In the genomic region with DNA sequence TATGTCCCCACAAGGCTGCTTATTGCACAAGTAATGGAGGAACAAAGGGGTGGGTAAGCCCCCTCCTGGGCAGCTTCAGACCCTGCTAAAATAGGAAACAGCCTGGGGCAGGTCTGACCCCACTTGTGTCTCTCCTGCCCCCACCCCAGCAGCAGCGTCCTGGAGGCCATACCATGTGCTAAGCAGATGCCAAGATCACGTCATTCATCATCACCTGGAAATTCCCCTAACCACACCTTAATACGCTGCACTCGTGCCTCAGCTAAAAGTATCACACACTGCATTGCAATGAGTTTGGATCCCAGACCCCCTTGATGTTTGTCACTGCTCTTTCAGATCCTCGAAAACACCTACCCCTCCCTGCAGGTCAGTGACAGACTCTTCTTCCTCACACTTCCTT, we compare ENCODE assay signal across 14 cellular contexts. TPM values are rescaled to one million over a fixed set of nuclear protein-coding genes. Genes with fewer than 3 reads are reported as not detected.
DNase-seq lines count a peak whose midpoint lies in the region; ATAC-seq and TF ChIP-seq lines count a peak whose summit lies in the region.
"Had no signal": no experiment of that assay in that cellular context is flagged by ENCODE, and none has a peak within 500 bp of the region (broad histone marks: within the 10 kb centered on the region; RNA-seq: fewer than 3 reads in every experiment).

No MANE protein-coding gene starts in this region.

- no peak overlapping the region for H3K4me3 ChIP-seq in CD4-positive, alpha-beta memory T cell (ENCODE audit: low read length in 2 of 2)
- no peak overlapping the region for H3K4me3 ChIP-seq in RWPE2 (ENCODE audit: severe bottlenecking)
- no peak overlapping the region for H3K4me3 ChIP-seq in hepatocyte
- H3K4me3 ChIP-seq in uterus = no peak overlapping the region
- no peak overlapping the region for H3K4me3 ChIP-seq in tibial nerve

- POLR2A ChIA-PET in CD4-positive, alpha-beta memory T cell (lab: Charles Lee; ENCODE audit: partially characterized antibody) = no interaction called here

- DNase-seq in CD4-positive, alpha-beta memory T cell = peak in 3 of 5 donors; percentile 3 to 53 (median 21)
- DNase-seq in GM13977 (ENCODE audit: low spot score) (peak; percentile 53), RWPE2 (ENCODE audit: low spot score) (no peak), hepatocyte (ENCODE audit: low spot score) (peak; percentile 25), hippocampal formation (lab: John Stamatoyannopoulos, UW) (no peak), NOMO-1 treated with DMSO at 0.1 percent for 48 hours (lab: John Stamatoyannopoulos, UW; ENCODE audit: unreplicated experiment) (no peak), uterus (no peak), tibial nerve (ENCODE audit: low spot score in 2 of 2) (no peak)
- DNase-seq: cerebellar nuclear complex, NCI-H187 treated with DMSO at 0.1 percent for 48 hours had no signal

- ATAC-seq in RWPE2 (ENCODE audit: low read depth) = peak; percentile 42; the same call in 2 of the 3 replicates

- H3K4me1 Mint-ChIP-seq in CD4-positive, alpha-beta memory T cell = peaks cover 4 to 10% (median 7%) of the 10 kb centered on the region in 4 donors

- TF ChIP-seq POLR2A in uterus (IDR thresholded peaks at IDR 0.05) (no peak), tibial nerve (IDR thresholded peaks at IDR 0.05) (no peak)

- H3K27me3 Mint-ChIP-seq in CD4-positive, alpha-beta memory T cell = peaks cover 2 to 3% of the 10 kb centered on the region in 2 donors

- peak overlapping the region in 1 of 8 donors; percentile 11 for H3K4me3 Mint-ChIP-seq in CD4-positive, alpha-beta memory T cell
- H3K4me3 Mint-ChIP-seq: CD8-positive, alpha-beta memory T cell; natural killer cell treated with Interleukin-12 subunit alpha and Interleukin-12 subunit beta and Interleukin-15 and Interleukin-18, amount 100 ng/mL, for 72 hours had no signal

- H3K79me2 ChIP-seq in hepatocyte = no peaks in the 10 kb centered on the region

- CTCF ChIA-PET in CD4-positive, alpha-beta memory T cell (lab: Charles Lee; ENCODE audit: partially characterized antibody) = no interaction called here

- H3K36me3 Mint-ChIP-seq in CD4-positive, alpha-beta memory T cell = no peaks in the 10 kb centered on the region
- H3K36me3 Mint-ChIP-seq: CD8-positive, alpha-beta memory T cell; natural killer cell treated with Interleukin-12 subunit alpha and Interleukin-12 subunit beta and Interleukin-15 and Interleukin-18, amount 100 ng/mL, for 72 hours had no signal

- in situ Hi-C loops in GM13977 (cut with MboI; ENCODE audit: low pct_unique_long_range_greater_than_20kb, low sequenced_read_pairs, unreplicated experiment) = no loop called here

- H3K4me2 ChIP-seq in hepatocyte = no peak overlapping the region

- no peak for TF ChIP-seq EP300 in tibial nerve (IDR thresholded peaks at IDR 0.05)

- WGBS in hepatocyte (ENCODE audit: low lambda C conversion rate, missing lambda C conversion rate) = 36% methylated on average over 5 of the region's 5 CpGs
- WGBS in tibial nerve, 2 donors = 45 to 48% methylated on average over 5 of the region's 5 CpGs

- no peaks in the 10 kb centered on the region for H3K36me3 ChIP-seq in CD4-positive, alpha-beta memory T cell (ENCODE audit: insufficient read depth, low read length)
- H3K36me3 ChIP-seq in RWPE2 (ENCODE audit: low read depth) (no peaks in the 10 kb centered on the region), hepatocyte (replicated peaks; ENCODE audit: insufficient read depth, low read depth) (no peaks in the 10 kb centered on the region), uterus (no peaks in the 10 kb centered on the region), tibial nerve (no peaks in the 10 kb centered on the region)

- peak overlapping the region in 3 of 7 donors; percentile 32 to 72 (median 72) for H3K27ac Mint-ChIP-seq in CD4-positive, alpha-beta memory T cell
- H3K27ac Mint-ChIP-seq: natural killer cell treated with Interleukin-12 subunit alpha and Interleukin-12 subunit beta and Interleukin-15 and Interleukin-18, amount 100 ng/mL, for 72 hours had no signal

- H3K4me1 ChIP-seq in CD4-positive, alpha-beta memory T cell (ENCODE audit: insufficient read depth, low read length) = no peaks in the 10 kb centered on the region
- no peaks in the 10 kb centered on the region for H3K4me1 ChIP-seq in RWPE2 (ENCODE audit: insufficient read depth, poor library complexity, severe bottlenecking)
- H3K4me1 ChIP-seq in hepatocyte (ENCODE audit: insufficient read depth) = peaks cover 7% of the 10 kb centered on the region
- H3K4me1 ChIP-seq in uterus = no peaks in the 10 kb centered on the region
- H3K4me1 ChIP-seq in tibial nerve = no peaks in the 10 kb centered on the region

- H3K9me2 ChIP-seq in hepatocyte (replicated peaks; ENCODE audit: insufficient read depth) = no peaks in the 10 kb centered on the region

- no peak overlapping the region for H3K27ac ChIP-seq in CD4-positive, alpha-beta memory T cell (ENCODE audit: low read depth, low read length)
- H3K27ac ChIP-seq in RWPE2 (ENCODE audit: poor library complexity, severe bottlenecking) (no peak overlapping the region), hepatocyte (peak overlapping the region; percentile 3), uterus (no peak overlapping the region), tibial nerve (no peak overlapping the region)

- TF ChIP-seq CTCF in GM13977 (IDR thresholded peaks at IDR 0.05; ENCODE audit: extremely low read depth, insufficient read depth, missing control alignments) = no peak
- no peak for TF ChIP-seq CTCF in RWPE2 (IDR thresholded peaks at IDR 0.05; ENCODE audit: poor library complexity, severe bottlenecking)
- TF ChIP-seq CTCF in hepatocyte (IDR thresholded peaks at IDR 0.05; ENCODE audit: poor library complexity) = no peak
- no peak for TF ChIP-seq CTCF in uterus (IDR thresholded peaks at IDR 0.05)
- TF ChIP-seq CTCF in tibial nerve (IDR thresholded peaks at IDR 0.05) = no peak

- H3K9me3 Mint-ChIP-seq in CD4-positive, alpha-beta memory T cell = no peaks in the 10 kb centered on the region
- H3K9me3 Mint-ChIP-seq: CD8-positive, alpha-beta memory T cell; natural killer cell treated with Interleukin-12 subunit alpha and Interleukin-12 subunit beta and Interleukin-15 and Interleukin-18, amount 100 ng/mL, for 72 hours had no signal

- no peak overlapping the region for H2AFZ ChIP-seq in hepatocyte

- H4K20me1 ChIP-seq in hepatocyte (ENCODE audit: insufficient read depth, poor library complexity, severe bottlenecking) = no peaks in the 10 kb centered on the region

- no peaks in the 10 kb centered on the region for H3K27me3 ChIP-seq in CD4-positive, alpha-beta memory T cell (ENCODE audit: insufficient read depth, low read length)
- H3K27me3 ChIP-seq in RWPE2 (ENCODE audit: insufficient read depth, poor library complexity, severe bottlenecking) (peaks cover 3% of the 10 kb centered on the region), hepatocyte (peaks cover 12% of the 10 kb centered on the region), uterus (no peaks in the 10 kb centered on the region), tibial nerve (no peaks in the 10 kb centered on the region)

- intact Hi-C loops in CD4-positive, alpha-beta memory T cell (cut with micrococcal nuclease) = no loop called here
- intact Hi-C loops in uterus (cut with DNase I; ENCODE audit: low total_unique reads) = no loop called here

- H3K9me3 ChIP-seq in CD4-positive, alpha-beta memory T cell (ENCODE audit: control insufficient read depth in 1 of 2, low read length in 2 of 2) = no peaks in the 10 kb centered on the region
- H3K9me3 ChIP-seq in RWPE2 (ENCODE audit: severe bottlenecking) (peaks cover 11% of the 10 kb centered on the region), hepatocyte (ENCODE audit: low read depth) (no peaks in the 10 kb centered on the region), uterus (no peaks in the 10 kb centered on the region), tibial nerve (peaks cover 0 to 3% (median 0%) of the 10 kb centered on the region in 4 donors)

RNA-seq across cellular contexts. Expression of a gene that starts 27.8 kb away (rescaled TPM):
- total RNA-seq in CD4-positive, alpha-beta memory T cell = not detected
- not detected for polyA plus RNA-seq in CD4-positive, alpha-beta memory T cell
- total RNA-seq in hepatocyte (0.37 TPM in 1 of 2 replicates, not detected in the other), uterus (not detected), tibial nerve (not detected)
- polyA plus RNA-seq in hepatocyte = 0.41 TPM in 1 of 2 replicates, not detected in the other
- total RNA-seq: CD8-positive, alpha-beta memory T cell; HT1080; natural killer cell treated with Interleukin-12 subunit alpha and Interleukin-12 subunit beta and Interleukin-15 and Interleukin-18, amount 100 ng/mL, for 72 hours had no signal
- polyA plus RNA-seq: CD8-positive, alpha-beta memory T cell; keratinocyte had no signal

RNA-seq across cellular contexts. Expression of a gene that starts 57.6 kb away (rescaled TPM):
- not detected for total RNA-seq in CD4-positive, alpha-beta memory T cell
- polyA plus RNA-seq in CD4-positive, alpha-beta memory T cell = not detected
- total RNA-seq in hepatocyte (not detected in 2 replicates), uterus (1 to 10 TPM in 1 of 4 donors, under 1 TPM in 1, not detected in 2; 0.41 to 1.3 TPM), tibial nerve (not detected)
- not detected in 2 replicates for polyA plus RNA-seq in hepatocyte
- total RNA-seq: CD8-positive, alpha-beta memory T cell had no signal
- polyA plus RNA-seq: CD8-positive, alpha-beta memory T cell had no signal

Comparison
In these comparisons a context has a peak if more than half of its experiments do, and no peak if none do; other contexts are left out.
1. DNase-seq: peak in CD4-positive, alpha-beta memory T cell (3 of 5), GM13977 (single experiment) and hepatocyte (single experiment); none in RWPE2 (single experiment), hippocampal formation (0 of 2), NOMO-1 treated with DMSO at 0.1 percent for 48 hours (single experiment), uterus (0 of 2) and tibial nerve (0 of 2).